ENCODE assay signal across 21 cellular contexts in the genomic region with DNA sequence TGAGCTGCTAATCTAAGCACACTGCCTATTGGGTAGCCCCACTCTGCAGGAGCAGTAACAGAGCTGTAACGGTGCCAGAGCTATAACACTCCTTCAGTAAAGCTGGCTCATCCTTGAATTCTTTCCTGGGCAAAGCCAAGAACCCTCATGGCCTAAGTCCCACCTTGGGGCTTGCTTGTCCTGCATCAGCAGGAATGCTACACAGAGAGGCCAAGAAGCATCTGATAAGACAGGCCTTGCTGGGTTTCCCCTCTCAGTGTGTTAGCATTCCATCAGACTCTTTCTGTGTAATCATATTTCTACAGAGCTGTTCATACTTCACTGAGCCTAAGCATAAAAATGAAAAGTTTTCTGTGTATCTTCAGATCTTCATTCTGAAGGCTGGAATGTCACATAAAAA.
"Had no signal": no experiment of that assay in that cellular context is flagged by ENCODE, and none has a peak within 500 bp of the region (broad histone marks: within the 10 kb centered on the region; RNA-seq: fewer than 3 reads in every experiment).

No MANE protein-coding gene starts in this region.

- H3K4me1 ChIP-seq: left lung, stomach, suprapubic skin had no signal

- H3K4me3 ChIP-seq: dorsolateral prefrontal cortex, left lung, lung, ovary, stomach, suprapubic skin had no signal

- DNase-seq: activated B cell treated with CpG ODN at 0.5 μM for 24 hours; activated CD4-positive, alpha-beta memory T cell treated with anti-CD3 and anti-CD28 coated beads for 36 hours; activated CD4-positive, alpha-beta T cell treated with anti-CD3 and anti-CD28 coated beads for 36 hours; activated naive CD4-positive, alpha-beta T cell treated with Interleukin-2 at 50 U/mL for 16 hours; activated naive CD8-positive, alpha-beta T cell treated with anti-CD3 and anti-CD28 coated beads, Interleukin-2, amount 10 ng/mL, durations not matched to agents 7 days and 5 days; activated T-cell treated with anti-CD3 and anti-CD28 coated beads, Interleukin-2, amount 50 U/mL, for 48 hours; anterior cingulate cortex; caudate nucleus; dorsolateral prefrontal cortex; foreskin melanocyte; immature natural killer cell; kidney glomerular epithelial cell; left lung; natural killer cell; ovary; right cardiac atrium; stimulated activated CD4-positive, alpha-beta T cell treated with anti-CD3 and anti-CD28 coated beads, Interleukin-12 subunit alpha, Interleukin-12 subunit beta, amount 100 ng/mL, for 4 hours; stomach; T1000 had no signal

- H3K27me3 ChIP-seq: dorsolateral prefrontal cortex, left lung, ovary, stomach, suprapubic skin had no signal

- H3K36me3 ChIP-seq: left lung, ovary, stomach, suprapubic skin had no signal

- H3K9me3 ChIP-seq: left lung, ovary, stomach, suprapubic skin had no signal

- H3K27ac ChIP-seq: dorsolateral prefrontal cortex, left lung, stomach, suprapubic skin had no signal

- ATAC-seq: activated CD4-positive, alpha-beta T cell treated with anti-CD3 and anti-CD28 coated beads for 36 hours; natural killer cell; right cardiac atrium had no signal
